ENCODE assay signal across 22 cellular contexts in genomic region chr11:27339940-27340339, GRCh38. TPM values are rescaled to one million over a fixed set of nuclear protein-coding genes. Genes with fewer than 3 reads are reported as not detected.
DNase-seq lines count a peak whose midpoint lies in the region; ATAC-seq and TF ChIP-seq lines count a peak whose summit lies in the region.
"Had no signal": no experiment of that assay in that cellular context is flagged by ENCODE, and none has a peak within 500 bp of the region (broad histone marks: within the 10 kb centered on the region; RNA-seq: fewer than 3 reads in every experiment).

No MANE protein-coding gene starts in this region.

- no peak for TF ChIP-seq CTCF in heart right ventricle (IDR thresholded peaks at IDR 0.05)
- TF ChIP-seq CTCF in nephron progenitor cell (IDR thresholded peaks at IDR 0.05), result no peak
- no peak for TF ChIP-seq CTCF in neural progenitor cell (IDR thresholded peaks at IDR 0.05)
- no peak for TF ChIP-seq CTCF in suprapubic skin (IDR thresholded peaks at IDR 0.05)
- no peak for TF ChIP-seq CTCF in left lung (IDR thresholded peaks at IDR 0.05)

- H3K4me3 ChIP-seq in heart right ventricle (no peak overlapping the region), neural progenitor cell (no peak overlapping the region), suprapubic skin (no peak overlapping the region), left lung (no peak overlapping the region)
- H3K4me3 ChIP-seq: GM12878 had no signal

- peaks cover 22% of the 10 kb centered on the region for H3K9me3 Mint-ChIP-seq in nephron progenitor cell
- no peaks in the 10 kb centered on the region for H3K9me3 Mint-ChIP-seq in neural progenitor cell
- H3K9me3 Mint-ChIP-seq: CD4-positive, CD25-positive, alpha-beta regulatory T cell; HFFc6 had no signal

- H3K79me2 ChIP-seq in neural progenitor cell (ENCODE audit: low read depth), result no peaks in the 10 kb centered on the region

- ATAC-seq in heart right ventricle, result peak; percentile 72 to 97 (median 90)
- ATAC-seq in HG03135 (IDR thresholded peaks at IDR 0.05; ENCODE audit: unreplicated experiment), result no peak
- no peak for ATAC-seq in left lung
- ATAC-seq: GM12878 had no signal

- H3K27ac ChIP-seq in heart right ventricle, result peak overlapping the region in 1 of 10 donors; percentile 24
- no peak overlapping the region for H3K27ac ChIP-seq in neural progenitor cell
- H3K27ac ChIP-seq in suprapubic skin, result no peak overlapping the region
- no peak overlapping the region for H3K27ac ChIP-seq in left lung
- H3K27ac ChIP-seq: RWPE1 had no signal

- H3K9me3 ChIP-seq in heart right ventricle, result no peaks in the 10 kb centered on the region
- H3K9me3 ChIP-seq in neural progenitor cell (ENCODE audit: low read depth), result no peaks in the 10 kb centered on the region
- H3K9me3 ChIP-seq in suprapubic skin, result no peaks in the 10 kb centered on the region
- H3K9me3 ChIP-seq in left lung, result no peaks in the 10 kb centered on the region

- no peak overlapping the region for H3K4me2 ChIP-seq in neural progenitor cell

- H3K4me1 Mint-ChIP-seq in nephron progenitor cell (no peaks in the 10 kb centered on the region), neural progenitor cell (no peaks in the 10 kb centered on the region)
- H3K4me1 Mint-ChIP-seq: H9 had no signal

- no peak overlapping the region for H3K9ac ChIP-seq in neural progenitor cell

- H3K27me3 ChIP-seq in heart right ventricle, result no peaks in the 10 kb centered on the region
- no peaks in the 10 kb centered on the region for H3K27me3 ChIP-seq in neural progenitor cell
- no peaks in the 10 kb centered on the region for H3K27me3 ChIP-seq in suprapubic skin
- no peaks in the 10 kb centered on the region for H3K27me3 ChIP-seq in left lung

- H3K36me3 Mint-ChIP-seq in nephron progenitor cell (ENCODE audit: low read depth) (peaks cover 79% of the 10 kb centered on the region), neural progenitor cell (peaks cover 33% of the 10 kb centered on the region)

- H3K27ac Mint-ChIP-seq in nephron progenitor cell (peak overlapping the region; percentile 77), neural progenitor cell (no peak overlapping the region)
- H3K27ac Mint-ChIP-seq: CD4-positive, CD25-positive, alpha-beta regulatory T cell; H9; HFFc6 had no signal

- DNase-seq in astrocyte of the hippocampus (ENCODE audit: low read depth, low spot score) (peak; percentile 33), heart right ventricle (peak in 1 of 2 donors; percentile 25), nephron progenitor cell (no peak), neural progenitor cell (ENCODE audit: low spot score) (no peak), suprapubic skin (ENCODE audit: low spot score in 2 of 2) (no peak), left lung (no peak)
- DNase-seq: CD4-positive, CD25-positive, alpha-beta regulatory T cell; DMS 273 treated with DMSO at 0.1 percent for 48 hours; DMS79 treated with DMSO at 0.1 percent for 48 hours; H9; HFFc6; KG1; NCI-H1092 treated with DMSO at 0.1 percent for 48 hours; NCI-H1436 treated with DMSO at 0.1 percent for 48 hours; NCI-H1930; NCI-H345; NCI-H524; NCI-H774; NK-92 treated with Interleukin-12 subunit alpha and Interleukin-12 subunit beta, amount 100 ng/mL, for 24 hours had no signal

- 36 to 66% methylated on average over 3 of the region's 3 CpGs for WGBS in heart right ventricle, 2 donors
- WGBS in suprapubic skin, result 87% methylated on average over 3 of the region's 3 CpGs

- intact Hi-C loops in heart right ventricle (cut with DNase I) (no loop called here), left lung (cut with DNase I) (no loop called here)

- no peaks in the 10 kb centered on the region for H4K20me1 ChIP-seq in neural progenitor cell (ENCODE audit: low read depth)

- H3K4me1 ChIP-seq in heart right ventricle (peaks cover 0 to 6% (median 0%) of the 10 kb centered on the region in 9 donors), neural progenitor cell (no peaks in the 10 kb centered on the region), suprapubic skin (no peaks in the 10 kb centered on the region), left lung (no peaks in the 10 kb centered on the region)

- H3F3A ChIP-seq in neural progenitor cell (ENCODE audit: low read depth), result peaks cover 8% of the 10 kb centered on the region

- no peaks in the 10 kb centered on the region for H3K27me3 Mint-ChIP-seq in nephron progenitor cell (ENCODE audit: low read depth, poor library complexity)
- H3K27me3 Mint-ChIP-seq in neural progenitor cell (ENCODE audit: insufficient read depth, low read depth), result no peaks in the 10 kb centered on the region
- H3K27me3 Mint-ChIP-seq: CD4-positive, CD25-positive, alpha-beta regulatory T cell had no signal

- TF ChIP-seq POLR2A in suprapubic skin (IDR thresholded peaks at IDR 0.05), result no peak

- no peak for TF ChIP-seq EP300 in suprapubic skin (IDR thresholded peaks at IDR 0.05)

- no peak overlapping the region for H2AFZ ChIP-seq in neural progenitor cell (replicated peaks)

- H3K36me3 ChIP-seq in heart right ventricle (peaks cover 0 to 9% (median 0%) of the 10 kb centered on the region in 9 donors), neural progenitor cell (peaks cover 16% of the 10 kb centered on the region), suprapubic skin (no peaks in the 10 kb centered on the region), left lung (no peaks in the 10 kb centered on the region)

- H3K4me3 Mint-ChIP-seq in nephron progenitor cell (no peak overlapping the region), neural progenitor cell (no peak overlapping the region)
- H3K4me3 Mint-ChIP-seq: CD4-positive, CD25-positive, alpha-beta regulatory T cell; H9; HFFc6 had no signal

RNA-seq across cellular contexts. Expression of gene CCDC34, which starts 23.1 kb away (rescaled TPM):
- 10 to 100 TPM in 1 of 10 donors, 1 to 10 TPM in 9; 1.1 to 10.7 (median 3.3) TPM for total RNA-seq in heart right ventricle
- 1 to 10 TPM; 2.8 to 3.8 TPM for polyA plus RNA-seq in heart right ventricle
- 15.6 and 30.6 TPM in 2 replicates for total RNA-seq in neural progenitor cell (ENCODE audit: low replicate concordance)
- 1 to 10 TPM; 3.2 to 8.0 (median 4.0) TPM for total RNA-seq in suprapubic skin
- 1 to 10 TPM; 3.2 to 5.0 TPM for total RNA-seq in left lung

Comparison
In these comparisons a context has a peak if more than half of its experiments do, and no peak if none do; other contexts are left out.
1. ATAC-seq: peak in heart right ventricle (8 of 8); none in HG03135 (single experiment) and left lung (single experiment).